In the genomic region with DNA sequence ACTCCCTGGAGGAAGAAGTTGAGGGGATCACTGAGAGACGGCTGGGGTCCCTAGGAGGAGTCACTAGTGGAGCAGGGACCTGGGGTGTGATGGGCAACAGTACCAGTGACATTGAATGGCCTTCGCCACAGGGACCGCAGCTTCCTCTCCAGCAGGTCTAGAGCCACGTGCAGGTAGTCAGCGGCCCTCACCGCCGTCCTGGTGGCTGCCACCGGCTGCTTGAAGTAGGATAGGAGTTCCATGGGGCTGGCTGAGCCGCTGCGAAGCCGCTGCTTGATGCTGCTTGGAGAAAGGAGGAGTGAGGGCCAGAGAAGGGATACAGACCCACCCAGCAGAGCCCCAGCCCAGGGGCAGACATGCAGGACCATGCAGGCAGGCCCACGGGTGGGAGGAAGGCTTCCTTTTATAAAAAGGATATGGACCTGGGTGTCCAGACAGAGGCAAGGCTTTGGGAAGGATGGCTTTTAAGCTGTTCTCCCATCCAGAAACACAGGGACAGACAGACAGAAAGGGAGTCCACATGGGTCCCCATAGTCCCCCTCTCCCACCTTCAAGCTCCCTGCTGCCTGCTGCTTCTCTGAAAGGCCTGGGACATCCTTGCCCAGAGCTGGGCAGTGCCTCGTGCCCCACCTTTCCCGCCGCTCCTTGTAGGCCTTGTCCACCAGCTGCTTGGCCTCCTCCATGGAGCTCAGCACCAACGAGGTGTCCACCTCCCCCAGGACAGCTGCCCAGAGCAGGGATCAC, we compare ENCODE assay signal across 1 cellular context.
TF ChIP-seq lines count a peak whose summit lies in the region.

No MANE protein-coding gene starts in this region.

TF ChIP-seq in HEK293T, 16 proteins besides CTCF, POLR2A, EP300 and RAD21 (continued from another document):
- TF ChIP-seq SUZ12 (IDR thresholded peaks at IDR 0.05) (no peak), TARDBP (IDR thresholded peaks at IDR 0.05) (no peak), CTBP1 (IDR thresholded peaks at IDR 0.05; ENCODE audit: borderline replicate concordance) (no peak)
